ENCODE assay signal across 1 cellular context in the genomic region with DNA sequence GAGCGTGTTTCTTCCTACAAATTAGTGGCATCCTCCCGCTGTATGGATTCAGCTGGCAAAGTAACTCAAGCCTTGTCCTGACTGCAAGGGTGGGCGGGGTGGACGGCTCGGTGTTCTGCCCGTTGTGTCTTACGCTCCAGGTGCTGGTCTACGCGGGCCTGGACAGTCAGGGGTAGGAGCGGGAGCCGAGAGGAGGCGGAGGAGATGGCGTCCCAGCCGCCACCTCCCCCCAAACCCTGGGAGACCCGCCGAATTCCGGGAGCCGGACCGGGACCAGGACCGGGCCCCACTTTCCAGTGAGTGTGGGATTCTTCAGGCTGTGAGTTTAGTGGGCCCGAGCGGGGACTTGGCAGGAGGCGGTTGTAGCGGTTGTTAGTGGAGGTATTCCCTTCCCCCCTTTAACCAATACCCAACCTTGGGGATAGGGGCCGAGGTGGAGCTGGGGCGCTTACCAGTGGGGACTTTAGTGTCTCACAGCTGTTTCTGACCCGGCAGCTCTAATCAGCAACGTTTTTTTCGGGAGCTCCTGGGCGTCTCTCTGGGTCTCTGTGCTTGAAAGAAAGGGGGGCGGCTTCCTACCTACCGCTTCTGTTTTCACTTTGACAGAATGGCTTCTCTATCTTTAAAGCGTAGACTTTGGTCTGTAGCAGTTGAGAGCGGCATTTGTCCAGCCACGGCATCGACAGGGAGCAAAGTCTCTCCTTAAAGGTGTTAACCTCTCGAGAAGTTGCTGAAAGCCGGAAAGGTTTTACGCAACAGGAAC.
TF ChIP-seq lines count a peak whose summit lies in the region.

A gene with protein sequence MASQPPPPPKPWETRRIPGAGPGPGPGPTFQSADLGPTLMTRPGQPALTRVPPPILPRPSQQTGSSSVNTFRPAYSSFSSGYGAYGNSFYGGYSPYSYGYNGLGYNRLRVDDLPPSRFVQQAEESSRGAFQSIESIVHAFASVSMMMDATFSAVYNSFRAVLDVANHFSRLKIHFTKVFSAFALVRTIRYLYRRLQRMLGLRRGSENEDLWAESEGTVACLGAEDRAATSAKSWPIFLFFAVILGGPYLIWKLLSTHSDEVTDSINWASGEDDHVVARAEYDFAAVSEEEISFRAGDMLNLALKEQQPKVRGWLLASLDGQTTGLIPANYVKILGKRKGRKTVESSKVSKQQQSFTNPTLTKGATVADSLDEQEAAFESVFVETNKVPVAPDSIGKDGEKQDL (plus strand): TSS at position 165 of the 763 bp plus-strand sequence. CDS start 40 bp downstream, at position 205.
A gene with protein sequence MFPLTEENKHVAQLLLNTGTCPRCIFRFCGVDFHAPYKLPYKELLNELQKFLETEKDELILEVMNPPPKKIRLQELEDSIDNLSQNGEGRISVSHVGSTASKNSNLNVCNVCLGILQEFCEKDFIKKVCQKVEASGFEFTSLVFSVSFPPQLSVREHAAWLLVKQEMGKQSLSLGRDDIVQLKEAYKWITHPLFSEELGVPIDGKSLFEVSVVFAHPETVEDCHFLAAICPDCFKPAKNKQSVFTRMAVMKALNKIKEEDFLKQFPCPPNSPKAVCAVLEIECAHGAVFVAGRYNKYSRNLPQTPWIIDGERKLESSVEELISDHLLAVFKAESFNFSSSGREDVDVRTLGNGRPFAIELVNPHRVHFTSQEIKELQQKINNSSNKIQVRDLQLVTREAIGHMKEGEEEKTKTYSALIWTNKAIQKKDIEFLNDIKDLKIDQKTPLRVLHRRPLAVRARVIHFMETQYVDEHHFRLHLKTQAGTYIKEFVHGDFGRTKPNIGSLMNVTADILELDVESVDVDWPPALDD (minus strand): TSS at position 700 of the 763 bp plus-strand sequence. CDS start 6,365 bp downstream, outside the sequence.

TF ChIP-seq in HEK293, 187 proteins besides CTCF, POLR2A, EP300 and RAD21 (continued from another document):
- TF ChIP-seq PRDM2 (tag by site-specific recombination; IDR thresholded peaks at IDR 0.05; ENCODE audit: borderline replicate concordance) (no peak), ATF2 (tag by site-specific recombination; IDR thresholded peaks at IDR 0.05; ENCODE audit: low read depth) (no peak), ZNF366 (tag by site-specific recombination; conservative IDR thresholded peaks at IDR 0.05) (0 out of 2 replicates have a peak, but pooled peaks have one; percentile 7), KLF16 (tag by site-specific recombination; IDR thresholded peaks at IDR 0.05) (peak; percentile 87), EGR2 (tag by site-specific recombination; IDR thresholded peaks at IDR 0.05; ENCODE audit: low read depth) (peak; percentile 76), ZBTB1 (tag by site-specific recombination; IDR thresholded peaks at IDR 0.05) (no peak), ZSCAN30 (tag by site-specific recombination; IDR thresholded peaks at IDR 0.05) (no peak), ZNF24 (tag by site-specific recombination; IDR thresholded peaks at IDR 0.05) (no peak), SP7 (tag by site-specific recombination; IDR thresholded peaks at IDR 0.05) (no peak), ZNF292 (tag by site-specific recombination; IDR thresholded peaks at IDR 0.05; ENCODE audit: borderline replicate concordance, low read depth) (no peak), ZNF121 (tag by site-specific recombination; IDR thresholded peaks at IDR 0.05) (0 out of 2 replicates have a peak, but pooled peaks have one; percentile 5), ZNF791 (tag by site-specific recombination; IDR thresholded peaks at IDR 0.05) (no peak), ZNF175 (tag by site-specific recombination; IDR thresholded peaks at IDR 0.05) (no peak), ZNF148 (tag by site-specific recombination; IDR thresholded peaks at IDR 0.05; ENCODE audit: borderline replicate concordance) (no peak), ZFHX2 (tag by site-specific recombination; conservative IDR thresholded peaks at IDR 0.05) (peak; percentile 87), ZNF571 (tag by site-specific recombination; IDR thresholded peaks at IDR 0.05) (no peak), HOXC10 (CRISPR knock-in tag; IDR thresholded peaks at IDR 0.05) (no peak), KLF17 (tag by site-specific recombination; IDR thresholded peaks at IDR 0.05) (0 out of 2 replicates have a peak, but pooled peaks have one; percentile 0), ZNF776 (tag by site-specific recombination; IDR thresholded peaks at IDR 0.05; ENCODE audit: borderline replicate concordance) (no peak), ZNF639 (tag by site-specific recombination; IDR thresholded peaks at IDR 0.05) (no peak), ZNF214 (tag by site-specific recombination; IDR thresholded peaks at IDR 0.05; ENCODE audit: borderline replicate concordance) (no peak), ZNF404 (tag by site-specific recombination; IDR thresholded peaks at IDR 0.05) (no peak), ZEB2 (tag by site-specific recombination; IDR thresholded peaks at IDR 0.05) (no peak; the same call in 1 of the 2 replicates), MYNN (tag by site-specific recombination; IDR thresholded peaks at IDR 0.05; ENCODE audit: borderline replicate concordance) (no peak), ZNF501 (tag by site-specific recombination; IDR thresholded peaks at IDR 0.05) (0 out of 2 replicates have a peak, but pooled peaks have one; percentile 8), ZBTB7A (tag by site-specific recombination; IDR thresholded peaks at IDR 0.05; ENCODE audit: low read depth) (no peak), ZNF600 (tag by site-specific recombination; IDR thresholded peaks at IDR 0.05) (peak; percentile 2; the same call in 1 of the 2 replicates), GLIS2 (tag by site-specific recombination; IDR thresholded peaks at IDR 0.05) (peak; percentile 68; the same call in 1 of the 2 replicates), ZNF580 (tag by site-specific recombination; IDR thresholded peaks at IDR 0.05) (peak; percentile 15), ZBTB20 (tag by site-specific recombination; IDR thresholded peaks at IDR 0.05) (peak; percentile 26)
- TF ChIP-seq, protein P1, sequence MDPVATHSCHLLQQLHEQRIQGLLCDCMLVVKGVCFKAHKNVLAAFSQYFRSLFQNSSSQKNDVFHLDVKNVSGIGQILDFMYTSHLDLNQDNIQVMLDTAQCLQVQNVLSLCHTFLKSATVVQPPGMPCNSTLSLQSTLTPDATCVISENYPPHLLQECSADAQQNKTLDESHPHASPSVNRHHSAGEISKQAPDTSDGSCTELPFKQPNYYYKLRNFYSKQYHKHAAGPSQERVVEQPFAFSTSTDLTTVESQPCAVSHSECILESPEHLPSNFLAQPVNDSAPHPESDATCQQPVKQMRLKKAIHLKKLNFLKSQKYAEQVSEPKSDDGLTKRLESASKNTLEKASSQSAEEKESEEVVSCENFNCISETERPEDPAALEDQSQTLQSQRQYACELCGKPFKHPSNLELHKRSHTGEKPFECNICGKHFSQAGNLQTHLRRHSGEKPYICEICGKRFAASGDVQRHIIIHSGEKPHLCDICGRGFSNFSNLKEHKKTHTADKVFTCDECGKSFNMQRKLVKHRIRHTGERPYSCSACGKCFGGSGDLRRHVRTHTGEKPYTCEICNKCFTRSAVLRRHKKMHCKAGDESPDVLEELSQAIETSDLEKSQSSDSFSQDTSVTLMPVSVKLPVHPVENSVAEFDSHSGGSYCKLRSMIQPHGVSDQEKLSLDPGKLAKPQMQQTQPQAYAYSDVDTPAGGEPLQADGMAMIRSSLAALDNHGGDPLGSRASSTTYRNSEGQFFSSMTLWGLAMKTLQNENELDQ (tag by site-specific recombination; IDR thresholded peaks at IDR 0.05; ENCODE audit: low read depth): no peak
